ENCODE assay signal across 26 cellular contexts in genomic region chr18:6722680-6723079, GRCh38. TPM values are rescaled to one million over a fixed set of nuclear protein-coding genes. Genes with fewer than 3 reads are reported as not detected.
"Had no signal": no experiment of that assay in that cellular context is flagged by ENCODE, and none has a peak within 500 bp of the region (broad histone marks: within the 10 kb centered on the region; RNA-seq: fewer than 3 reads in every experiment).

No MANE protein-coding gene starts in this region.

- H3K4me3 Mint-ChIP-seq: activated CD8-positive, alpha-beta T cell treated with anti-CD3 and anti-CD28 coated beads, Interleukin-2, amount 10 ng/mL, durations not matched to agents 7 days and 5 days; activated naive CD4-positive, alpha-beta T cell treated with anti-CD3 and anti-CD28 coated beads, Interleukin-2, amount 50 U/mL, for 24 hours; activated T-cell treated with anti-CD3 and anti-CD28 coated beads, Interleukin-2, amount 50 U/mL, for 24 hours; activated T-helper 1 cell treated with anti-CD3 and anti-CD28 coated beads, Interleukin-12 subunit alpha, Interleukin-12 subunit beta, Interleukin-2, Interleukin-4 antibody, amounts not matched to agents 30 ng/mL and 10 ng/mL and 1 ng/mL, durations not matched to agents 14 hours and 24 hours and 36 hours had no signal

- H3K4me1 Mint-ChIP-seq: activated naive CD4-positive, alpha-beta T cell treated with anti-CD3 and anti-CD28 coated beads, Interleukin-2, amount 50 U/mL, for 24 hours had no signal

- H3K27ac Mint-ChIP-seq: activated CD8-positive, alpha-beta T cell treated with anti-CD3 and anti-CD28 coated beads, Interleukin-2, amount 10 ng/mL, durations not matched to agents 7 days and 5 days; activated naive CD4-positive, alpha-beta T cell treated with anti-CD3 and anti-CD28 coated beads, Interleukin-2, amount 50 U/mL, for 24 hours; activated T-cell treated with anti-CD3 and anti-CD28 coated beads, Interleukin-2, amount 50 U/mL, for 24 hours; activated T-helper 1 cell treated with anti-CD3 and anti-CD28 coated beads, Interleukin-12 subunit alpha, Interleukin-12 subunit beta, Interleukin-2, Interleukin-4 antibody, amounts not matched to agents 30 ng/mL and 10 ng/mL and 1 ng/mL, durations not matched to agents 14 hours and 24 hours and 36 hours had no signal

- DNase-seq: activated CD4-positive, alpha-beta T cell treated with anti-CD3 and anti-CD28 coated beads for 4 hours; activated CD8-positive, alpha-beta T cell treated with anti-CD3 and anti-CD28 coated beads, Interleukin-2, amount 10 ng/mL, durations not matched to agents 7 days and 5 days; activated effector memory CD4-positive, alpha-beta T cell treated with Interleukin-2 at 50 U/mL for 16 hours; activated naive CD4-positive, alpha-beta T cell; activated T-cell treated with anti-CD3 and anti-CD28 coated beads, Interleukin-2, amount 50 U/mL, for 24 hours; aorta; body of pancreas; Karpas-422; NCI-H1105 treated with DMSO at 0.1 percent for 48 hours; NCI-H146; NCI-H187 treated with DMSO at 0.1 percent for 48 hours; NCI-H2081 treated with DMSO at 0.1 percent for 48 hours; NCI-H2171; NCI-H2227 treated with DMSO at 0.1 percent for 48 hours; NCI-H446 treated with DMSO at 0.1 percent for 48 hours; NCI-H526 treated with DMSO at 0.1 percent for 48 hours; NCI-H82; SW 1271 had no signal

- H3K36me3 Mint-ChIP-seq: activated naive CD4-positive, alpha-beta T cell treated with anti-CD3 and anti-CD28 coated beads, Interleukin-2, amount 50 U/mL, for 24 hours had no signal

- H3K9me3 ChIP-seq: body of pancreas, SJSA1 had no signal

- H3K9me3 Mint-ChIP-seq: activated naive CD4-positive, alpha-beta T cell treated with anti-CD3 and anti-CD28 coated beads, Interleukin-2, amount 50 U/mL, for 24 hours; activated T-cell treated with anti-CD3 and anti-CD28 coated beads, Interleukin-2, amount 50 U/mL, for 24 hours had no signal

- H3K27me3 ChIP-seq: body of pancreas, SJSA1 had no signal

- H3K27ac ChIP-seq: body of pancreas, SJSA1 had no signal

- H3K36me3 ChIP-seq: SJSA1 had no signal

- ATAC-seq: activated CD4-positive, CD25-positive, alpha-beta regulatory T cell treated with anti-CD3 and anti-CD28 coated beads, Interleukin-2, amount 50 U/mL, for 24 hours; activated CD8-positive, alpha-beta T cell treated with anti-CD3 and anti-CD28 coated beads, Interleukin-2, amount 10 ng/mL, durations not matched to agents 7 days and 5 days; body of pancreas; K562; SK-N-SH treated with all-trans-retinoic acid at 6 μM for 48 hours had no signal

- H3K27me3 Mint-ChIP-seq: activated naive CD4-positive, alpha-beta T cell treated with anti-CD3 and anti-CD28 coated beads, Interleukin-2, amount 50 U/mL, for 24 hours had no signal

- H3K4me3 ChIP-seq: body of pancreas, K562, SJSA1 had no signal

- H3K4me1 ChIP-seq: body of pancreas, SJSA1 had no signal

RNA-seq across cellular contexts. Expression of gene ARHGAP28, which starts 6.8 kb away (rescaled TPM):
- total RNA-seq: activated CD8-positive, alpha-beta T cell treated with anti-CD3 and anti-CD28 coated beads, Interleukin-2, amount 10 ng/mL, durations not matched to agents 7 days and 5 days; activated T-helper 1 cell treated with anti-CD3 and anti-CD28 coated beads, Interleukin-12 subunit alpha, Interleukin-12 subunit beta, Interleukin-2, Interleukin-4 antibody, amounts not matched to agents 30 ng/mL and 10 ng/mL and 1 ng/mL, durations not matched to agents 14 hours and 24 hours and 36 hours; OCI-LY7; T-helper 1 cell treated with Interleukin-12 subunit alpha and Interleukin-12 subunit beta and Interleukin-4 antibody, amounts not matched to agents 30 ng/mL and 1 ng/mL, for 36 hours had no signal
